In genomic region chrX:118566359-118566758, GRCh38 we compare ENCODE assay signal across 1 cellular context.
A peak's percentile ranks its signal among the peaks of the same experiment; 100 is the strongest.
TF ChIP-seq lines count a peak whose summit lies in the region.

No MANE protein-coding gene starts in this region.

TF ChIP-seq in SK-N-SH, 30 proteins besides CTCF, POLR2A, EP300 and RAD21 (continued from another document):
- TF ChIP-seq IRF3 (IDR thresholded peaks at IDR 0.05; ENCODE audit: low read depth, low read length) (no peak), NFIC (IDR thresholded peaks at IDR 0.05; ENCODE audit: borderline replicate concordance) (peak; percentile 83), JUND (IDR thresholded peaks at IDR 0.05) (peak; percentile 45; the same call in 1 of the 2 replicates), MXI1 (IDR thresholded peaks at IDR 0.05; ENCODE audit: low read depth, low read length) (no peak), GATA2 (CRISPR knock-in tag; IDR thresholded peaks at IDR 0.05) (no peak), TEAD4 (IDR thresholded peaks at IDR 0.05; ENCODE audit: borderline replicate concordance, insufficient read depth) (peak; percentile 80), YY1 (IDR thresholded peaks at IDR 0.05; ENCODE audit: low read depth) (no peak), ZBTB33 (IDR thresholded peaks at IDR 0.05; ENCODE audit: borderline replicate concordance, low read depth) (no peak), MAX (IDR thresholded peaks at IDR 0.05; ENCODE audit: low read depth) (peak; percentile 79), SIN3A (IDR thresholded peaks at IDR 0.05; ENCODE audit: borderline replicate concordance, low read depth, low read length) (no peak), MEF2A (IDR thresholded peaks at IDR 0.05; ENCODE audit: borderline replicate concordance, low read depth) (no peak), RXRA (IDR thresholded peaks at IDR 0.05; ENCODE audit: borderline replicate concordance, low read depth) (0 out of 2 replicates have a peak, but pooled peaks have one; percentile 31), USF2 (IDR thresholded peaks at IDR 0.05; ENCODE audit: borderline replicate concordance, low read depth, low read length) (no peak), REST (IDR thresholded peaks at IDR 0.05; ENCODE audit: low read depth, low read length) (no peak), TAF1 (IDR thresholded peaks at IDR 0.05; ENCODE audit: borderline replicate concordance, low read depth, low read length) (no peak), TCF12 (IDR thresholded peaks at IDR 0.05) (peak; percentile 99), CHD2 (IDR thresholded peaks at IDR 0.05; ENCODE audit: low read length, partially characterized antibody) (no peak), POLR2AphosphoS5 (IDR thresholded peaks at IDR 0.05; ENCODE audit: low read depth, low read length) (peak; percentile 44)
TF ChIP-seq in SK-N-SH: peak in this region for 9.
